17 cellular contexts compared by ENCODE assay signal in genomic region chr3:180974286-180974685, GRCh38.
"Had no signal": no experiment of that assay in that cellular context is flagged by ENCODE, and none has a peak within 500 bp of the region (broad histone marks: within the 10 kb centered on the region; RNA-seq: fewer than 3 reads in every experiment).

No MANE protein-coding gene starts in this region.

- H3K4me2 ChIP-seq: neural progenitor cell had no signal

- H3K9me3 Mint-ChIP-seq: activated B cell treated with CpG ODN at 0.5 μM for 24 hours; activated T-cell treated with anti-CD3 and anti-CD28 coated beads, Interleukin-2, amount 50 U/mL, for 72 hours; neural progenitor cell; T-helper 2 cell treated with Interferon-gamma antibody and Interleukin-4, amounts not matched to agents 5 μg/mL and 100 μg/mL, for 36 hours had no signal

- H3K9ac ChIP-seq: neural progenitor cell had no signal

- H3K9me3 ChIP-seq: adrenal gland, breast epithelium, upper lobe of right lung had no signal

- H2AFZ ChIP-seq: neural progenitor cell had no signal

- DNase-seq: activated B cell treated with CpG ODN at 0.5 μM for 24 hours; activated CD4-positive, alpha-beta T cell treated with anti-CD3 and anti-CD28 coated beads for 48 hours; activated CD8-positive, alpha-beta memory T cell treated with anti-CD3 and anti-CD28 coated beads, Interleukin-2, amount 50 U/mL, for 4 hours; activated gamma-delta T cell; activated T-cell treated with anti-CD3 and anti-CD28 coated beads, Interleukin-2, amount 50 U/mL, for 72 hours; adrenal gland; cortex of kidney; hippocampal formation; stimulated activated CD4-positive, alpha-beta T cell treated with anti-CD3 and anti-CD28 coated beads, Interleukin-15, amount 100 ng/mL, for 24 hours; stimulated activated CD4-positive, alpha-beta T cell treated with anti-CD3 and anti-CD28 coated beads, Interleukin-2, amount 100 ng/mL, for 48 hours; upper lobe of right lung had no signal

- H3K27ac Mint-ChIP-seq: activated B cell treated with CpG ODN at 0.5 μM for 24 hours; activated T-cell treated with anti-CD3 and anti-CD28 coated beads, Interleukin-2, amount 50 U/mL, for 72 hours; neural progenitor cell; progenitor cell of endocrine pancreas; T-helper 2 cell treated with Interferon-gamma antibody and Interleukin-4, amounts not matched to agents 5 μg/mL and 100 μg/mL, for 36 hours had no signal

- ATAC-seq: activated T-cell treated with anti-CD3 and anti-CD28 coated beads, Interleukin-2, amount 50 U/mL, for 72 hours; upper lobe of right lung had no signal

- H3K27me3 ChIP-seq: adrenal gland, breast epithelium, neural progenitor cell, upper lobe of right lung had no signal

- H3K27ac ChIP-seq: adrenal gland, breast epithelium, neural progenitor cell, skin epidermis, upper lobe of right lung had no signal

- H3K4me1 Mint-ChIP-seq: neural progenitor cell had no signal

- H3K4me1 ChIP-seq: adrenal gland, breast epithelium, neural progenitor cell, upper lobe of right lung had no signal

- H3K27me3 Mint-ChIP-seq: activated B cell treated with CpG ODN at 0.5 μM for 24 hours, progenitor cell of endocrine pancreas had no signal

- H3K4me3 Mint-ChIP-seq: activated B cell treated with CpG ODN at 0.5 μM for 24 hours; activated T-cell treated with anti-CD3 and anti-CD28 coated beads, Interleukin-2, amount 50 U/mL, for 72 hours; neural progenitor cell; T-helper 2 cell treated with Interferon-gamma antibody and Interleukin-4, amounts not matched to agents 5 μg/mL and 100 μg/mL, for 36 hours had no signal

- H3K4me3 ChIP-seq: adrenal gland, breast epithelium, neural progenitor cell, SK-N-MC, skin epidermis, upper lobe of right lung had no signal
